ENCODE assay signal across 2 cellular contexts in the genomic region with DNA sequence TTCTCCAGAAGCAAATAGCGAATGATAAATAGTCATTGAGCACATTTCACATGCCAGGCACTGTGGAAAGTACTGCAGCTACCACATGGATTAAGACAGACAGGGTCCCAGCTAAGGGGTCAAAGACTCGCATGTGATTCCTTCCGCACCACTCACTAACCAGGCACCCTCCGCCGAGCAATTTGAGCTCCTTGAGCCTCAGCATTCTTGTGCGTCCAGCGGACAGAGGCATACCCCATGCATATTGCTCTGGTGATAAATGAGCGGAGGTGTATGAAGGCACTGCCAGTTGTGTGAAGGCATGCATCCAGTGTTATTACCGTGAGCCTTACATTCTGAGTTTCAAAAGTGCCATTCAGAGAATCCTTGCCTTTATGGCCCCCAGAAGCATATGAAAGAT.
TF ChIP-seq lines count a peak whose summit lies in the region.

No MANE protein-coding gene starts in this region.

TF ChIP-seq in GM23338, 12 proteins besides CTCF, POLR2A, EP300 and RAD21 (continued from another document):
- TF ChIP-seq REST (IDR thresholded peaks at IDR 0.05; ENCODE audit: unreplicated experiment), result no peak
- no peak for TF ChIP-seq STAT1 (IDR thresholded peaks at IDR 0.05; ENCODE audit: unreplicated experiment)

TF ChIP-seq in WTC11, 78 proteins besides CTCF, POLR2A, EP300 and RAD21 (continued from another document):
- TF ChIP-seq MAX (CRISPR knock-in tag; IDR thresholded peaks at IDR 0.05), result no peak
- no peak for TF ChIP-seq MYBL2 (CRISPR knock-in tag; IDR thresholded peaks at IDR 0.05)
- TF ChIP-seq, protein P1, sequence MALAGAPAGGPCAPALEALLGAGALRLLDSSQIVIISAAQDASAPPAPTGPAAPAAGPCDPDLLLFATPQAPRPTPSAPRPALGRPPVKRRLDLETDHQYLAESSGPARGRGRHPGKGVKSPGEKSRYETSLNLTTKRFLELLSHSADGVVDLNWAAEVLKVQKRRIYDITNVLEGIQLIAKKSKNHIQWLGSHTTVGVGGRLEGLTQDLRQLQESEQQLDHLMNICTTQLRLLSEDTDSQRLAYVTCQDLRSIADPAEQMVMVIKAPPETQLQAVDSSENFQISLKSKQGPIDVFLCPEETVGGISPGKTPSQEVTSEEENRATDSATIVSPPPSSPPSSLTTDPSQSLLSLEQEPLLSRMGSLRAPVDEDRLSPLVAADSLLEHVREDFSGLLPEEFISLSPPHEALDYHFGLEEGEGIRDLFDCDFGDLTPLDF (CRISPR knock-in tag; IDR thresholded peaks at IDR 0.05), result no peak
- no peak for TF ChIP-seq SP1 (CRISPR knock-in tag; conservative IDR thresholded peaks at IDR 0.05)
- TF ChIP-seq OVOL2 (CRISPR knock-in tag; IDR thresholded peaks at IDR 0.05; ENCODE audit: borderline replicate concordance), result no peak
- no peak for TF ChIP-seq RELA (CRISPR knock-in tag; IDR thresholded peaks at IDR 0.05; ENCODE audit: borderline replicate concordance)
- TF ChIP-seq ZNF416 (CRISPR knock-in tag; IDR thresholded peaks at IDR 0.05), result no peak
- no peak for TF ChIP-seq CREB1 (CRISPR knock-in tag; IDR thresholded peaks at IDR 0.05)
- TF ChIP-seq ZNF281 (CRISPR knock-in tag; IDR thresholded peaks at IDR 0.05), result no peak
- TF ChIP-seq TEAD1 (CRISPR knock-in tag; IDR thresholded peaks at IDR 0.05), result no peak
- no peak for TF ChIP-seq TEAD4 (CRISPR knock-in tag; IDR thresholded peaks at IDR 0.05)
- no peak for TF ChIP-seq RORB (CRISPR knock-in tag; IDR thresholded peaks at IDR 0.05)
- TF ChIP-seq ZNF396 (CRISPR knock-in tag; IDR thresholded peaks at IDR 0.05; ENCODE audit: borderline replicate concordance), result no peak
- TF ChIP-seq PRRX2 (CRISPR knock-in tag; IDR thresholded peaks at IDR 0.05), result no peak
TF ChIP-seq in WTC11: peak in this region for 0.
